9 cellular contexts compared by ENCODE assay signal in the genomic region with DNA sequence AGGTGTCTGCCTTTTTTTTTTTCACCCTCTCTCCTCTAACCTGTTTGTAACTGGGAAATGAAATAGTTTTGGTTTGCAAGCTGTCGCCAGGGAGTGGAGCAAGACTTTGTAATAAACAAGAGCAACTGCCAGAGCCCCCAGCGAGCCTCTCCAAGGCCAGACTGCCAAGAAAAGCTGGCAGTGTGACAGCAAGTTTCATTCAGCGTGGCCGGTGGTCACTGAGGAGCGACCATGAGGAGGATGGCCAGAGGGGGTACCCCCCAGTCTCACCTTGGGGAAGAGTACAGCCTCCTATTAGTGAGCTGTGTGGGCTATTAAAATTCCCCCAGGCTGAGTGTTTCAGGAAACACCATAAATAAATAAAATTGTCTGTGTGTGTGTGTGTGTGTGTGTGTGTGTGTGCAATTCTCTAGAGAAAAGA. TPM values are rescaled to one million over a fixed set of nuclear protein-coding genes. Genes with fewer than 3 reads are reported as not detected.
DNase-seq lines count a peak whose midpoint lies in the region; ATAC-seq, FAIRE-seq and TF ChIP-seq lines count a peak whose summit lies in the region.
"Had no signal": no experiment of that assay in that cellular context is flagged by ENCODE, and none has a peak within 500 bp of the region (broad histone marks: within the 10 kb centered on the region; RNA-seq: fewer than 3 reads in every experiment).

No MANE protein-coding gene starts in this region.

- no peaks in the 10 kb centered on the region for H3K9me3 ChIP-seq in A549
- H3K9me3 ChIP-seq in MG63: no peaks in the 10 kb centered on the region
- no peaks in the 10 kb centered on the region for H3K9me3 ChIP-seq in muscle layer of duodenum (ENCODE audit: control insufficient read depth in 1 of 2, low read length in 2 of 2)

- peak; percentile 18 to 25; a peak in 2 of 5 replicates for TF ChIP-seq RAD21 in A549 (conservative IDR thresholded peaks at IDR 0.05 in 1 of 2, IDR thresholded peaks at IDR 0.05 in 1 of 2)

- peak; percentile 70 to 75 for ATAC-seq in A549
- no peak for ATAC-seq in GM18517 (IDR thresholded peaks at IDR 0.05; ENCODE audit: unreplicated experiment)
- no peak for ATAC-seq in GM19035 (IDR thresholded peaks at IDR 0.05; ENCODE audit: unreplicated experiment)

- TF ChIP-seq EP300 in A549 (IDR thresholded peaks at IDR 0.05): no peak; a peak in 1 of 5 replicates

- no peak for TF ChIP-seq CTCF in A549 (IDR thresholded peaks at IDR 0.05)

- FAIRE-seq in A549 (lab: Jason Lieb, UNC): no peak
- FAIRE-seq: TTC549 had no signal

- DNase-seq in A549 (ENCODE audit: low read depth in 1 of 2, low spot score in 1 of 2) (peak; percentile 24 to 78), MG63 (peak; percentile 56), dermis blood vessel endothelial cell (peak; percentile 9), 8988T (no peak)
- DNase-seq in stimulated activated CD4-positive, alpha-beta T cell treated with anti-CD3 and anti-CD28 coated beads, Interleukin-4, amount 100 ng/mL, for 1 hour: no peak

- TF ChIP-seq POLR2A in A549 (IDR thresholded peaks at IDR 0.05; ENCODE audit: low read length): no peak

- CTCF ChIA-PET in A549 (lab: Yijun Ruan, JAX): interaction anchor here (0.7 to 3.2 kb wide), 10 partner anchors 20 to 507 kb away, joined by 3 to 17 read pairs (median 4); no protein-coding TSS in a partner anchor

- H3K4me1 ChIP-seq in A549 (peaks cover 51% of the 10 kb centered on the region), muscle layer of duodenum (ENCODE audit: control insufficient read depth in 1 of 2, insufficient read depth in 2 of 2, low read length in 2 of 2) (peaks cover 0 to 24% of the 10 kb centered on the region in 2 donors)

- H3K27me3 ChIP-seq in MG63: no peaks in the 10 kb centered on the region
- H3K27me3 ChIP-seq in muscle layer of duodenum (ENCODE audit: low read depth, low read length): no peaks in the 10 kb centered on the region

- H3K36me3 ChIP-seq in MG63 (no peaks in the 10 kb centered on the region), muscle layer of duodenum (ENCODE audit: control insufficient read depth in 1 of 2, insufficient read depth in 2 of 2, low read length in 2 of 2) (no peaks in the 10 kb centered on the region)

- WGBS in A549 (ENCODE audit: missing lambda C conversion rate): 0% methylated on average over 4 of the region's 5 CpGs

- H3K4me2 ChIP-seq in A549: peak overlapping the region; percentile 81

- H3K4me3 ChIP-seq in A549: peak overlapping the region; percentile 22; the same call in 2 of the 3 replicates
- H3K4me3 ChIP-seq in MG63: no peak overlapping the region
- H3K4me3 ChIP-seq in muscle layer of duodenum (ENCODE audit: low read depth in 1 of 2, low read length in 2 of 2): peak overlapping the region; percentile 19 to 53

- H3K27ac ChIP-seq in A549: peak overlapping the region; percentile 87 to 90
- peak overlapping the region; percentile 67 for H3K27ac ChIP-seq in muscle layer of duodenum (ENCODE audit: low read length)

- POLR2A ChIA-PET in A549 (lab: Yijun Ruan, JAX): interaction anchor here (0.7 to 3.1 kb wide), 8 partner anchors 10 to 50 kb away, joined by 3 to 48 read pairs (median 6); a partner anchor contains a TSS

TF ChIP-seq in A549, 52 proteins besides CTCF, POLR2A, EP300 and RAD21:
- TF ChIP-seq CEBPB (IDR thresholded peaks at IDR 0.05) (peak in 1 of 2 experiments; percentile 29; a peak in 1 of 4 replicates), HOXB13 (CRISPR knock-in tag; IDR thresholded peaks at IDR 0.05; ENCODE audit: low read depth) (peak; percentile 69; the same call in 1 of the 2 replicates), RFX5 (IDR thresholded peaks at IDR 0.05) (no peak), KDM1A (IDR thresholded peaks at IDR 0.05; ENCODE audit: low read depth) (no peak), SMC3 (IDR thresholded peaks at IDR 0.05) (peak; percentile 24; the same call in 1 of the 3 replicates), FOSL2 (IDR thresholded peaks at IDR 0.05) (peak; percentile 12; the same call in 1 of the 2 replicates), FOSL2 (CRISPR knock-in tag; IDR thresholded peaks at IDR 0.05) (peak; percentile 71), JUNB (IDR thresholded peaks at IDR 0.05) (0 out of 2 replicates have a peak, but pooled peaks have one; percentile 27), NPAS2 (CRISPR knock-in tag; IDR thresholded peaks at IDR 0.05; ENCODE audit: borderline replicate concordance) (no peak), HOXB5 (CRISPR knock-in tag; IDR thresholded peaks at IDR 0.05) (0 out of 2 replicates have a peak, but pooled peaks have one; percentile 39), JUN (IDR thresholded peaks at IDR 0.05) (peak in 1 of 2 experiments; percentile 14; a peak in 1 of 5 replicates)

RNA-seq across cellular contexts. Expression of a gene that starts 49.9 kb away (rescaled TPM):
- 234 and 315 TPM in 2 replicates for polyA plus RNA-seq in A549 (2011; rRNA removed)
- 94.0 and 129 TPM in 2 replicates for polyA plus RNA-seq in A549 (2012; cell fraction: cytosol; rRNA removed)
- 92.3 and 99.3 TPM in 2 replicates for polyA plus RNA-seq in A549 (2012; cell fraction: nucleus; rRNA removed)
- 126 to 136 TPM (median 135 TPM) in 3 replicates for polyA plus RNA-seq in A549 (2017; fragmentation: RNase III; extraction: RNeasy Plus Mini Kit Qiagen cat#74134 plus additional on column Dnase treatment)
- polyA minus RNA-seq in A549 (2011; rRNA and poly(A)+ RNA removed): 74.6 and 81.9 TPM in 2 replicates
- total RNA-seq in MG63 (2014; rRNA removed; shearing (Covaris generic); ENCODE audit: low replicate concordance): 44.2 and 79.3 TPM in 2 replicates
- 91.6 and 98.9 TPM in 2 replicates for total RNA-seq in dermis blood vessel endothelial cell

Comparison
In these comparisons a context has a peak if more than half of its experiments do, and no peak if none do; other contexts are left out.
1. ATAC-seq: peak in A549 (2 of 2); none in GM18517 (single experiment) and GM19035 (single experiment).
2. DNase-seq: peak in A549 (2 of 2), MG63 (single experiment) and dermis blood vessel endothelial cell (single experiment); none in stimulated activated CD4-positive, alpha-beta T cell treated with anti-CD3 and anti-CD28 coated beads, Interleukin-4, amount 100 ng/mL, for 1 hour (single experiment) and 8988T (single experiment).